21 cellular contexts compared by ENCODE assay signal in the genomic region with DNA sequence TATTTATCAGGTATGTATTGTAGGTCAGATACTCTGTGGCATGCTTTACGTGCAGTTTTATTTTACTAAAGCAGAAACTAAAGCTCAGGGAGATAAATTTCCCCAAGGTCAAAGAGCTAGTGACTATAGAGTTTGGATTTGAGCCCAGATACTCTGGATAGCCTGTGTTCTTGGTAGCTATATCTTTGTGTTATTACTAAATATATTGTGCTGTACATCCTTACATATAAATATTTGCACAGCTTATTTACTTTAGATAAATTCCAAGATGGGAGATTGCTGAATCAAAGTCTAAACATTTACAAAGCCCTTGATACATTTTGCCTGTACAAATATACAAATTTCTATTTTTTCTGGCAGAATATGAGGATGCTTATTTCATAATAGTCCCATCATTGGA.
DNase-seq lines count a peak whose midpoint lies in the region; ATAC-seq and TF ChIP-seq lines count a peak whose summit lies in the region.
"Had no signal": no experiment of that assay in that cellular context is flagged by ENCODE, and none has a peak within 500 bp of the region (broad histone marks: within the 10 kb centered on the region; RNA-seq: fewer than 3 reads in every experiment).

No MANE protein-coding gene starts in this region.

- H3K9me3 ChIP-seq in GM23248 (ENCODE audit: low read depth), result no peaks in the 10 kb centered on the region
- H3K9me3 ChIP-seq: mucosa of descending colon, sigmoid colon had no signal

- H2AFZ ChIP-seq in GM23248, result no peak overlapping the region

- H3K27ac Mint-ChIP-seq in activated CD4-positive, alpha-beta T cell treated with anti-CD3 and anti-CD28 coated beads, Interleukin-2, amount 10 ng/mL, durations not matched to agents 7 days and 5 days, result no peak overlapping the region
- H3K27ac Mint-ChIP-seq: activated naive CD4-positive, alpha-beta T cell treated with anti-CD3 and anti-CD28 coated beads, Interleukin-2, amount 50 U/mL, for 72 hours; stimulated activated effector memory CD8-positive, alpha-beta T cell treated with anti-CD3 and anti-CD28 coated beads, Interleukin-12 subunit alpha, Interleukin-12 subunit beta, amount 100 ng/mL, for 72 hours; T-helper 17 cell had no signal

- CTCF ChIA-PET in activated CD4-positive, alpha-beta T cell treated with anti-CD3 and anti-CD28 coated beads, Interleukin-2, amount 10 ng/mL, durations not matched to agents 7 days and 5 days (lab: Charles Lee), result no interaction called here

- no peak overlapping the region for H3K4me2 ChIP-seq in GM23248 (ENCODE audit: unreplicated experiment)

- H3F3A ChIP-seq in GM23248 (ENCODE audit: insufficient read depth), result no peaks in the 10 kb centered on the region

- H3K9ac ChIP-seq in GM23248, result no peak overlapping the region

- POLR2A ChIA-PET in activated CD4-positive, alpha-beta T cell treated with anti-CD3 and anti-CD28 coated beads, Interleukin-2, amount 10 ng/mL, durations not matched to agents 7 days and 5 days (lab: Charles Lee), result no interaction called here

- no peaks in the 10 kb centered on the region for H3K9me3 Mint-ChIP-seq in activated CD4-positive, alpha-beta T cell treated with anti-CD3 and anti-CD28 coated beads, Interleukin-2, amount 10 ng/mL, durations not matched to agents 7 days and 5 days

- peaks cover 4% of the 10 kb centered on the region for H3K27me3 Mint-ChIP-seq in activated CD4-positive, alpha-beta T cell treated with anti-CD3 and anti-CD28 coated beads, Interleukin-2, amount 10 ng/mL, durations not matched to agents 7 days and 5 days
- H3K27me3 Mint-ChIP-seq: T-helper 17 cell had no signal

- H3K4me3 ChIP-seq in GM23248 (no peak overlapping the region), astrocyte of the spinal cord (ENCODE audit: low read depth, low read length) (no peak overlapping the region), fibroblast of villous mesenchyme (ENCODE audit: low read depth, low read length) (no peak overlapping the region)
- H3K4me3 ChIP-seq: coronary artery, mucosa of descending colon, sigmoid colon had no signal

- intact Hi-C loops in sciatic nerve (cut with DNase I), result loop anchor here (5.0 kb wide), 1 partner anchor 781 kb away; no protein-coding TSS in a partner anchor

- H3K27me3 ChIP-seq in GM23248 (replicated peaks; ENCODE audit: insufficient read depth), result no peaks in the 10 kb centered on the region
- H3K27me3 ChIP-seq: foreskin keratinocyte, sigmoid colon had no signal

- H3K4me3 Mint-ChIP-seq in activated CD4-positive, alpha-beta T cell treated with anti-CD3 and anti-CD28 coated beads, Interleukin-2, amount 10 ng/mL, durations not matched to agents 7 days and 5 days, result no peak overlapping the region
- H3K4me3 Mint-ChIP-seq: stimulated activated effector memory CD8-positive, alpha-beta T cell treated with anti-CD3 and anti-CD28 coated beads, Interleukin-12 subunit alpha, Interleukin-12 subunit beta, amount 100 ng/mL, for 72 hours; T-helper 17 cell had no signal

- WGBS in GM23248 (ENCODE audit: low coverage in 1 of 2, low lambda C conversion rate in 2 of 2, missing lambda C conversion rate in 2 of 2), 2 experiments, result 79 to 84% methylated on average over 1 of the region's 1 CpG

- ATAC-seq in sciatic nerve (no peak), HG02970 (IDR thresholded peaks at IDR 0.05; ENCODE audit: low FRiP score, unreplicated experiment) (no peak)
- ATAC-seq: activated naive CD4-positive, alpha-beta T cell treated with anti-CD3 and anti-CD28 coated beads, Interleukin-2, amount 50 U/mL, for 72 hours; foreskin keratinocyte; mucosa of descending colon; stimulated activated effector memory CD8-positive, alpha-beta T cell treated with anti-CD3 and anti-CD28 coated beads, Interleukin-12 subunit alpha, Interleukin-12 subunit beta, amount 100 ng/mL, for 72 hours; T-helper 17 cell had no signal

- no peaks in the 10 kb centered on the region for H3K36me3 Mint-ChIP-seq in activated CD4-positive, alpha-beta T cell treated with anti-CD3 and anti-CD28 coated beads, Interleukin-2, amount 10 ng/mL, durations not matched to agents 7 days and 5 days (ENCODE audit: low read depth)
- H3K36me3 Mint-ChIP-seq: activated naive CD4-positive, alpha-beta T cell treated with anti-CD3 and anti-CD28 coated beads, Interleukin-2, amount 50 U/mL, for 72 hours; stimulated activated effector memory CD8-positive, alpha-beta T cell treated with anti-CD3 and anti-CD28 coated beads, Interleukin-12 subunit alpha, Interleukin-12 subunit beta, amount 100 ng/mL, for 72 hours had no signal

- TF ChIP-seq CTCF in 22Rv1 (IDR thresholded peaks at IDR 0.05) (no peak), astrocyte of the spinal cord (IDR thresholded peaks at IDR 0.05; ENCODE audit: low read depth, low read length) (no peak), fibroblast of villous mesenchyme (IDR thresholded peaks at IDR 0.05; ENCODE audit: insufficient read depth, low read depth, low read length) (no peak)

- H3K9me2 ChIP-seq in GM23248 (ENCODE audit: insufficient read depth), result no peaks in the 10 kb centered on the region

- no peaks in the 10 kb centered on the region for H3K36me3 ChIP-seq in GM23248 (ENCODE audit: low read depth)
- H3K36me3 ChIP-seq: sigmoid colon had no signal

- no peaks in the 10 kb centered on the region for H3K4me1 Mint-ChIP-seq in activated CD4-positive, alpha-beta T cell treated with anti-CD3 and anti-CD28 coated beads, Interleukin-2, amount 10 ng/mL, durations not matched to agents 7 days and 5 days
- H3K4me1 Mint-ChIP-seq: stimulated activated effector memory CD8-positive, alpha-beta T cell treated with anti-CD3 and anti-CD28 coated beads, Interleukin-12 subunit alpha, Interleukin-12 subunit beta, amount 100 ng/mL, for 72 hours; T-helper 17 cell had no signal

- peak; percentile 2 for DNase-seq in GM23248
- DNase-seq in astrocyte of the spinal cord (ENCODE audit: low read depth, low spot score), result peak; percentile 70
- DNase-seq in fibroblast of villous mesenchyme (ENCODE audit: low read depth), result peak; percentile 17
- no peak for DNase-seq in sciatic nerve (ENCODE audit: low spot score)
- no peak for DNase-seq in activated CD4-positive, alpha-beta T cell treated with anti-CD3 and anti-CD28 coated beads, Interleukin-2, amount 10 ng/mL, durations not matched to agents 7 days and 5 days
- DNase-seq in stimulated activated CD4-positive, alpha-beta T cell treated with anti-CD3 and anti-CD28 coated beads, Interleukin-2, amount 100 ng/mL, for 24 hours, result no peak
- DNase-seq: activated CD4-positive, alpha-beta T cell treated with anti-CD3 and anti-CD28 coated beads, Interleukin-2, amount 50 U/mL, for 1 hour; C1 segment of cervical spinal cord; foreskin keratinocyte; GDM1; Karpas-422; mucosa of descending colon; NCI-H2081 treated with DMSO at 0.1 percent for 48 hours; sigmoid colon; stimulated activated CD4-positive, alpha-beta T cell treated with anti-CD3 and anti-CD28 coated beads, Interleukin-1b, Interleukin-23, amount 100 ng/mL, for 48 hours; T-helper 17 cell had no signal

- no peaks in the 10 kb centered on the region for H4K20me1 ChIP-seq in GM23248 (ENCODE audit: insufficient read depth)

- no peaks in the 10 kb centered on the region for H3K79me2 ChIP-seq in GM23248 (ENCODE audit: insufficient read depth)

- in situ Hi-C loops in GM23248 (cut with MboI), result no loop called here
- in situ Hi-C loops in astrocyte of the spinal cord (cut with HindIII; ENCODE audit: low sequenced_read_pairs), result no loop called here

- H3K4me1 ChIP-seq in GM23248 (ENCODE audit: insufficient read depth), result peaks cover 21% of the 10 kb centered on the region
- H3K4me1 ChIP-seq: foreskin keratinocyte, sigmoid colon had no signal

- peak overlapping the region; percentile 87 for H3K27ac ChIP-seq in 22Rv1
- no peak overlapping the region for H3K27ac ChIP-seq in GM23248
- H3K27ac ChIP-seq: coronary artery, foreskin keratinocyte, sigmoid colon had no signal

Comparison
In these comparisons a context has a peak if more than half of its experiments do, and no peak if none do; other contexts are left out.
1. DNase-seq: peak in GM23248 (single experiment), astrocyte of the spinal cord (single experiment) and fibroblast of villous mesenchyme (single experiment); none in sciatic nerve (single experiment), activated CD4-positive, alpha-beta T cell treated with anti-CD3 and anti-CD28 coated beads, Interleukin-2, amount 10 ng/mL, durations not matched to agents 7 days and 5 days (single experiment) and stimulated activated CD4-positive, alpha-beta T cell treated with anti-CD3 and anti-CD28 coated beads, Interleukin-2, amount 100 ng/mL, for 24 hours (0 of 2).